Comparison of ENCODE assay signal across 23 cellular contexts in genomic region chr3:196603683-196604082, GRCh38. TPM values are rescaled to one million over a fixed set of nuclear protein-coding genes. Genes with fewer than 3 reads are reported as not detected.
DNase-seq lines count a peak whose midpoint lies in the region; TF ChIP-seq lines count a peak whose summit lies in the region.
"Had no signal": no experiment of that assay in that cellular context is flagged by ENCODE, and none has a peak within 500 bp of the region (broad histone marks: within the 10 kb centered on the region; RNA-seq: fewer than 3 reads in every experiment).

No MANE protein-coding gene starts in this region.

- no peak for TF ChIP-seq CTCF in GM10266 (IDR thresholded peaks at IDR 0.05; ENCODE audit: control insufficient read depth, insufficient read depth, low read depth, missing control alignments)

- DNase-seq in DMS53 (lab: John Stamatoyannopoulos, UW), result peak; percentile 9
- no peak for DNase-seq in DMS53 treated with DMSO at 0.1 percent for 48 hours (lab: John Stamatoyannopoulos, UW; ENCODE audit: unreplicated experiment)
- DNase-seq in HUDEP-2 (lab: John Stamatoyannopoulos, UW; ENCODE audit: unreplicated experiment in 76 of 76), result peak in 68 of 76 experiments; percentile 18 to 87 (median 62)
- DNase-seq in OCI-M1 (lab: John Stamatoyannopoulos, UW), result peak; percentile 32
- DNase-seq in myocyte (ENCODE audit: low read depth), result peak; percentile 79
- DNase-seq in activated CD4-positive, alpha-beta T cell treated with anti-CD3 and anti-CD28 coated beads, Interleukin-2, amount 50 U/mL, for 4 hours, result no peak
- DNase-seq in activated CD4-positive, CD25-positive, alpha-beta regulatory T cell (lab: John Stamatoyannopoulos, UW), result no peak
- no peak for DNase-seq in GM10266 (ENCODE audit: extremely low spot score)
- DNase-seq: 8988T; activated B cell treated with CpG ODN at 0.5 μM for 24 hours; activated CD4-positive, alpha-beta memory T cell treated with anti-CD3 and anti-CD28 coated beads, Interleukin-2, amount 10 ng/mL, durations not matched to agents 7 days and 5 days; activated gamma-delta T cell treated with Interleukin-2 at 50 U/mL for 16 hours; CD4-positive, alpha-beta memory T cell; DMS153; effector memory CD4-positive, alpha-beta T cell; foreskin keratinocyte; heart right ventricle; KG1; mammary epithelial cell; NCI-H1048; NCI-H187; psoas muscle; SK-N-SH had no signal

RNA-seq across cellular contexts. Expression of gene FBXO45, which starts 35.2 kb away (rescaled TPM):
- total RNA-seq in myocyte, result 7.7 and 9.5 TPM in 2 replicates
- polyA plus RNA-seq in myocyte (2012), result 4.8 TPM

RNA-seq across cellular contexts. Expression of gene WDR53, which starts 35.3 kb away (rescaled TPM):
- 5.5 and 8.3 TPM in 2 replicates for total RNA-seq in myocyte
- 7.2 TPM for polyA plus RNA-seq in myocyte (2012)

RNA-seq across cellular contexts. Expression of gene NRROS, which starts 35.8 kb away (rescaled TPM):
- total RNA-seq in myocyte, result 0.59 and 0.99 TPM in 2 replicates
- 0.18 TPM for polyA plus RNA-seq in myocyte (2012)

Comparison
In these comparisons a context has a peak if more than half of its experiments do, and no peak if none do; other contexts are left out.
1. DNase-seq: peak in DMS53 (single experiment), HUDEP-2 (68 of 76), OCI-M1 (single experiment) and myocyte (single experiment); none in DMS53 treated with DMSO at 0.1 percent for 48 hours (single experiment), activated CD4-positive, alpha-beta T cell treated with anti-CD3 and anti-CD28 coated beads, Interleukin-2, amount 50 U/mL, for 4 hours (0 of 2), activated CD4-positive, CD25-positive, alpha-beta regulatory T cell (0 of 4) and GM10266 (single experiment).